ENCODE assay signal across 9 cellular contexts in the genomic region with DNA sequence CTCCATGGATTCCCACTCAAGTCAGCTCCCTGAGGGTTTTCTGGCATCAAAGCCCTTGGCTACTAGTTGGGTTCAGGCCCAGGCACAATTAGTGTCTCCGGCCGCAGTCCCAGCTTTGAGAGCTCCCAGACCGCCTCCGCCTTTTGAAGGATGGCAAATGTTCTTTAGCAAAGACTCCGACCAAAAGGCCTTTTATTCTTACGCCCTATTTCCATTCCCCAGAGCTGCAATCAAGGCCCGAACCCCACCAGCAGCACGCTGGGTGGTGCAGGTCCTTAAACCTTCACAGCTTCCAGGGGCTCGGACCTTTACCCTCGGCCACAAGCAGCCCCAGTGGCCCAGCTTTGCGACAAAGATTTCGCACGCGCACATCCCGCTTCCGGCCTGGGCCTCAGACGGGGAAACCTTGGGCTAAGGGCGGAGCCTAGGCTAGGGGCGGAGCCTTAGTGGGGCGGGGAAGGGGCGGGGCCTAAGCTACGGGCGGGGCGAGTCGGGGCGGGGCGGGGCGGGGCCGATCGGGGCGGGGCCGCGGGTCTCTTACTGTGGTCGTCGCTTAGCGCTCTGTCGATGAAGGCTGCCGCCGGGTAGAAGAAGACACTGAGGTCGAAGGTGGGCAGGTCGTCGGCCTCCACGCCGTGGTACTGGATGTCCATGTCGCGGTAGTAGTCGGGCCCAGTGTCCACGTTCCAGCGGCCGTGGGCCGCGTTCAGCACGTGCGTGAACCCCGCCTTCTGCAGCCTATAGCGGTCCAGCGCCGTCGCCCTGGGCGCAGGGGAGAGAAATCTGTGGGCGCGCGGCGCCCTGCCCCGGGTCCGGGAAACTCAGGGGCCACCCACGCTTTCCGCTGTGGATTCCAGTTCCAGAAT.
DNase-seq lines count a peak whose midpoint lies in the region; FAIRE-seq and TF ChIP-seq lines count a peak whose summit lies in the region.
"Had no signal": no experiment of that assay in that cellular context is flagged by ENCODE, and none has a peak within 500 bp of the region (broad histone marks: within the 10 kb centered on the region; RNA-seq: fewer than 3 reads in every experiment).

No MANE protein-coding gene starts in this region.

- H2AFZ ChIP-seq in astrocyte (ENCODE audit: low read depth, low read length): peak overlapping the region; percentile 76
- H2AFZ ChIP-seq in MM.1S (ENCODE audit: low read length): no peak overlapping the region

- H3K4me3 Mint-ChIP-seq in astrocyte (ENCODE audit: unreplicated experiment): no peak overlapping the region

- DNase-seq in 8988T (peak; percentile 57), T-helper 1 cell (peak; percentile 19 to 45 (median 29)), astrocyte (ENCODE audit: low read depth) (no peak), DMS53 treated with DMSO at 0.1 percent for 48 hours (lab: John Stamatoyannopoulos, UW; ENCODE audit: unreplicated experiment) (no peak), LoVo (ENCODE audit: low spot score) (no peak), globus pallidus (ENCODE audit: low spot score) (no peak), MM.1S (no peak)

- H3K9me3 ChIP-seq in astrocyte (ENCODE audit: insufficient read depth, low read depth, low read length) (no peaks in the 10 kb centered on the region), neutrophil (no peaks in the 10 kb centered on the region), MM.1S (replicated peaks; ENCODE audit: insufficient read depth, low read length) (no peaks in the 10 kb centered on the region)

- peak overlapping the region; percentile 67 for H3K4me2 ChIP-seq in astrocyte (ENCODE audit: low read length)
- no peak overlapping the region for H3K4me2 ChIP-seq in MM.1S (ENCODE audit: low read depth, low read length)

- no peaks in the 10 kb centered on the region for H3K36me3 Mint-ChIP-seq in astrocyte (ENCODE audit: low read depth, unreplicated experiment)

- H3K4me1 Mint-ChIP-seq in astrocyte (ENCODE audit: low read depth, unreplicated experiment): peaks cover 3% of the 10 kb centered on the region

- peak overlapping the region; percentile 10 for H3K4me3 ChIP-seq in astrocyte (ENCODE audit: insufficient read depth, low read depth, low read length)
- H3K4me3 ChIP-seq in neutrophil (ENCODE audit: low read depth in 1 of 2, low read length in 1 of 2): peak overlapping the region; percentile 43 to 67
- H3K4me3 ChIP-seq in MM.1S (ENCODE audit: low read length): no peak overlapping the region

- H3K4me1 ChIP-seq in astrocyte (ENCODE audit: insufficient read depth, low read length) (peaks cover 8% of the 10 kb centered on the region), neutrophil (ENCODE audit: control insufficient read depth in 1 of 2, insufficient read depth in 1 of 2, low read depth in 1 of 2, low read length in 1 of 2) (peaks cover 8 to 20% of the 10 kb centered on the region in 2 experiments), MM.1S (ENCODE audit: low read length) (no peaks in the 10 kb centered on the region)

- H3K27me3 Mint-ChIP-seq in astrocyte (ENCODE audit: low read depth, unreplicated experiment): peaks cover 16% of the 10 kb centered on the region

- no peak overlapping the region for H3K27ac ChIP-seq in astrocyte (ENCODE audit: low read depth, low read length)
- no peak overlapping the region for H3K27ac ChIP-seq in neutrophil
- no peak overlapping the region for H3K27ac ChIP-seq in MM.1S (ENCODE audit: low read length)

- no peaks in the 10 kb centered on the region for H3K9me2 ChIP-seq in MM.1S (replicated peaks; ENCODE audit: insufficient read depth, low read length)

- no peak overlapping the region for H3K27ac Mint-ChIP-seq in astrocyte (ENCODE audit: unreplicated experiment)

- no peaks in the 10 kb centered on the region for H4K20me1 ChIP-seq in astrocyte (ENCODE audit: insufficient read depth, low read length)
- H4K20me1 ChIP-seq in MM.1S (ENCODE audit: insufficient read depth, low read length): no peaks in the 10 kb centered on the region

- H3F3A ChIP-seq in MM.1S (ENCODE audit: insufficient read depth, low read length): no peaks in the 10 kb centered on the region

- TF ChIP-seq CTCF in astrocyte (IDR thresholded peaks at IDR 0.05; ENCODE audit: insufficient read depth, low read depth, low read length): no peak
- no peak for TF ChIP-seq CTCF in neutrophil (IDR thresholded peaks at IDR 0.05)
- no peak for TF ChIP-seq CTCF in MM.1S (IDR thresholded peaks at IDR 0.05; ENCODE audit: low read length)

- H3K36me3 ChIP-seq in astrocyte (ENCODE audit: insufficient read depth, low read length): no peaks in the 10 kb centered on the region
- no peaks in the 10 kb centered on the region for H3K36me3 ChIP-seq in neutrophil
- no peaks in the 10 kb centered on the region for H3K36me3 ChIP-seq in MM.1S (replicated peaks; ENCODE audit: insufficient read depth, low read length)

- FAIRE-seq in astrocyte (lab: Jason Lieb, UNC): no peak
- FAIRE-seq: keratinocyte had no signal

- H3K79me2 ChIP-seq in astrocyte (ENCODE audit: insufficient read depth, low read length): no peaks in the 10 kb centered on the region
- no peaks in the 10 kb centered on the region for H3K79me2 ChIP-seq in MM.1S (ENCODE audit: low read length)

- no peak overlapping the region for H3K9ac ChIP-seq in astrocyte (ENCODE audit: low read length)
- no peak overlapping the region for H3K9ac ChIP-seq in MM.1S (ENCODE audit: low read length)

- H3K9me3 Mint-ChIP-seq in astrocyte (ENCODE audit: unreplicated experiment): peaks cover 7% of the 10 kb centered on the region

- H3K27me3 ChIP-seq in astrocyte (ENCODE audit: insufficient read depth, low read length) (no peaks in the 10 kb centered on the region), neutrophil (peaks cover 18% of the 10 kb centered on the region), MM.1S (replicated peaks; ENCODE audit: insufficient read depth, low read length) (no peaks in the 10 kb centered on the region)

Comparison
In these comparisons a context has a peak if more than half of its experiments do, and no peak if none do; other contexts are left out.
1. DNase-seq: peak in 8988T (single experiment) and T-helper 1 cell (5 of 5); none in astrocyte (single experiment), DMS53 treated with DMSO at 0.1 percent for 48 hours (single experiment), LoVo (single experiment), globus pallidus (single experiment) and MM.1S (single experiment).